In the genomic region with DNA sequence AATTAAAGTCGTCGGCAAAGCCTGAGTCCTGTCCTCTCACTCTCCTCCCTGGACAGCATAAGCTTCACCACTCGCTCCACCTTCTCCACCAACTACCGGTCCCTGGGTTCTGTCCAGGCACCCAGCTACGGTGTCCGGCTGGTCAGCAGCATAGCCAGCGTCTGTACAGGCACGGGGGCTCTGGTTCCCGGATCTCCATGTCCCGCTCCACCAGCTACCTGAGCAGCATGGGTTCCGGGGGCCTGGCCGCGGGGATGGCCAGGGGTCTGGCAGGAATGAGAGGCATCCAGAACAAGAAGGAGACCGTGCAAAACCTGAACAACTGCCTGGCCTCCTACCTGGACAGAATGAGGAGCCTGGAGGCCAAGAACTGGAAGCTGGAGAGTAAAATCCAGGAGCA, we compare ENCODE assay signal across 1 cellular context.
TF ChIP-seq lines count a peak whose summit lies in the region.

No MANE protein-coding gene starts in this region.

TF ChIP-seq in HepG2, 621 proteins besides CTCF, POLR2A, EP300 and RAD21 (continued from another document):
- TF ChIP-seq PAX8 (CRISPR knock-in tag; IDR thresholded peaks at IDR 0.05; ENCODE audit: borderline replicate concordance): no peak
- TF ChIP-seq BHLHE40 (IDR thresholded peaks at IDR 0.05; ENCODE audit: low read length): no peak
- TF ChIP-seq, protein P1, sequence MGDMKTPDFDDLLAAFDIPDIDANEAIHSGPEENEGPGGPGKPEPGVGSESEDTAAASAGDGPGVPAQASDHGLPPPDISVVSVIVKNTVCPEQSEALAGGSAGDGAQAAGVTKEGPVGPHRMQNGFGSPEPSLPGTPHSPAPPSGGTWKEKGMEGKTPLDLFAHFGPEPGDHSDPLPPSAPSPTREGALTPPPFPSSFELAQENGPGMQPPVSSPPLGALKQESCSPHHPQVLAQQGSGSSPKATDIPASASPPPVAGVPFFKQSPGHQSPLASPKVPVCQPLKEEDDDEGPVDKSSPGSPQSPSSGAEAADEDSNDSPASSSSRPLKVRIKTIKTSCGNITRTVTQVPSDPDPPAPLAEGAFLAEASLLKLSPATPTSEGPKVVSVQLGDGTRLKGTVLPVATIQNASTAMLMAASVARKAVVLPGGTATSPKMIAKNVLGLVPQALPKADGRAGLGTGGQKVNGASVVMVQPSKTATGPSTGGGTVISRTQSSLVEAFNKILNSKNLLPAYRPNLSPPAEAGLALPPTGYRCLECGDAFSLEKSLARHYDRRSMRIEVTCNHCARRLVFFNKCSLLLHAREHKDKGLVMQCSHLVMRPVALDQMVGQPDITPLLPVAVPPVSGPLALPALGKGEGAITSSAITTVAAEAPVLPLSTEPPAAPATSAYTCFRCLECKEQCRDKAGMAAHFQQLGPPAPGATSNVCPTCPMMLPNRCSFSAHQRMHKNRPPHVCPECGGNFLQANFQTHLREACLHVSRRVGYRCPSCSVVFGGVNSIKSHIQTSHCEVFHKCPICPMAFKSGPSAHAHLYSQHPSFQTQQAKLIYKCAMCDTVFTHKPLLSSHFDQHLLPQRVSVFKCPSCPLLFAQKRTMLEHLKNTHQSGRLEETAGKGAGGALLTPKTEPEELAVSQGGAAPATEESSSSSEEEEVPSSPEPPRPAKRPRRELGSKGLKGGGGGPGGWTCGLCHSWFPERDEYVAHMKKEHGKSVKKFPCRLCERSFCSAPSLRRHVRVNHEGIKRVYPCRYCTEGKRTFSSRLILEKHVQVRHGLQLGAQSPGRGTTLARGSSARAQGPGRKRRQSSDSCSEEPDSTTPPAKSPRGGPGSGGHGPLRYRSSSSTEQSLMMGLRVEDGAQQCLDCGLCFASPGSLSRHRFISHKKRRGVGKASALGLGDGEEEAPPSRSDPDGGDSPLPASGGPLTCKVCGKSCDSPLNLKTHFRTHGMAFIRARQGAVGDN (CRISPR knock-in tag; IDR thresholded peaks at IDR 0.05): peak; percentile 20; the same call in 1 of the 2 replicates
- TF ChIP-seq SIX4 (CRISPR knock-in tag; IDR thresholded peaks at IDR 0.05): no peak
- TF ChIP-seq, protein P2, sequence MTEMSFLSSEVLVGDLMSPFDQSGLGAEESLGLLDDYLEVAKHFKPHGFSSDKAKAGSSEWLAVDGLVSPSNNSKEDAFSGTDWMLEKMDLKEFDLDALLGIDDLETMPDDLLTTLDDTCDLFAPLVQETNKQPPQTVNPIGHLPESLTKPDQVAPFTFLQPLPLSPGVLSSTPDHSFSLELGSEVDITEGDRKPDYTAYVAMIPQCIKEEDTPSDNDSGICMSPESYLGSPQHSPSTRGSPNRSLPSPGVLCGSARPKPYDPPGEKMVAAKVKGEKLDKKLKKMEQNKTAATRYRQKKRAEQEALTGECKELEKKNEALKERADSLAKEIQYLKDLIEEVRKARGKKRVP (CRISPR knock-in tag; IDR thresholded peaks at IDR 0.05): no peak
